21 cellular contexts compared by ENCODE assay signal in the genomic region with DNA sequence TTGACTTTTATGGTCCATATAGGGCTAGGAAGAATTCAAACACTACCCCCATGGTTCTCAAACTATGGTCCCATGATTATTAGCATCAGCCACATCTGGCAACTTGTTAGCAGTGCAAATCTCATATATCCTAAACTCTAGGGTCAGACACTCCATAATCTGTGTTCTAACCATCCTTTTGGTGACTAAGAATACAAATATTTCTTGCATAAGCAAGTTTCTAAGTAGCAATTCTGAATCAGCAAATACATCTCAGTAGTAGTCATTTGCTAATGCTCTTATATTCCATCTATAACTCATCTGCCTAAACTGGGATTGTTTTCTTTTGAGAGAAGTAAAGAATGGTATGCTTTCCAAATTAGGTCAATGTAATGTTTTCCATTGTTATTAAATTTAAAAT.
DNase-seq lines count a peak whose midpoint lies in the region; ATAC-seq and TF ChIP-seq lines count a peak whose summit lies in the region.
"Had no signal": no experiment of that assay in that cellular context is flagged by ENCODE, and none has a peak within 500 bp of the region (broad histone marks: within the 10 kb centered on the region; RNA-seq: fewer than 3 reads in every experiment).

No MANE protein-coding gene starts in this region.

- DNase-seq in A172 (ENCODE audit: low spot score), result peak; percentile 32
- peak; percentile 71 for DNase-seq in HFFc6
- DNase-seq in amniotic stem cell (lab: John Stamatoyannopoulos, UW), result peak; percentile 16
- DNase-seq in fibroblast of villous mesenchyme (ENCODE audit: low read depth), result peak; percentile 74
- DNase-seq in chondrocyte (ENCODE audit: low spot score), result no peak
- no peak for DNase-seq in NK-92 (lab: John Stamatoyannopoulos, UW; ENCODE audit: unreplicated experiment)
- no peak for DNase-seq in islet precursor cell
- DNase-seq: activated CD4-positive, alpha-beta T cell treated with anti-CD3 and anti-CD28 coated beads for 36 hours; activated CD8-positive, alpha-beta memory T cell treated with anti-CD3 and anti-CD28 coated beads, Interleukin-2, amount 50 U/mL, for 4 hours; effector CD4-positive, alpha-beta T cell; natural killer cell; NCI-H2029 treated with DMSO at 0.1 percent for 48 hours; NCI-H524; psoas muscle; stimulated activated CD4-positive, alpha-beta T cell treated with anti-CD3 and anti-CD28 coated beads, Interleukin-12 subunit alpha, Interleukin-12 subunit beta, amount 100 ng/mL, for 4 hours; stimulated activated naive B cell treated with anti-CD40 and anti-IgM and Interleukin-4, amounts not matched to agents 10 μg/mL and 1 μg/mL and 100 μg/mL, for 72 hours; T-helper 9 cell had no signal

- TF ChIP-seq CTCF in HFFc6 (IDR thresholded peaks at IDR 0.05), result no peak
- TF ChIP-seq CTCF in fibroblast of villous mesenchyme (IDR thresholded peaks at IDR 0.05; ENCODE audit: insufficient read depth, low read depth, low read length), result no peak
- no peak for TF ChIP-seq CTCF in chondrocyte (IDR thresholded peaks at IDR 0.05)

- no peak overlapping the region for H3K4me3 ChIP-seq in fibroblast of villous mesenchyme (ENCODE audit: low read depth, low read length)
- H3K4me3 ChIP-seq: GM12878, psoas muscle, SJSA1, tibial nerve had no signal

- H3K27ac Mint-ChIP-seq in HFFc6 (no peak overlapping the region), chondrocyte (ENCODE audit: unreplicated experiment) (no peak overlapping the region)
- H3K27ac Mint-ChIP-seq: activated CD4-positive, alpha-beta T cell treated with anti-CD3 and anti-CD28 coated beads for 36 hours; natural killer cell; stimulated activated naive B cell treated with anti-CD40 and anti-IgM and Interleukin-4, amounts not matched to agents 10 μg/mL and 1 μg/mL and 100 μg/mL, for 72 hours had no signal

- H3K36me3 Mint-ChIP-seq in HFFc6 (ENCODE audit: low read depth) (peaks cover 25% of the 10 kb centered on the region), chondrocyte (ENCODE audit: low read depth) (no peaks in the 10 kb centered on the region)
- H3K36me3 Mint-ChIP-seq: stimulated activated naive B cell treated with anti-CD40 and anti-IgM and Interleukin-4, amounts not matched to agents 10 μg/mL and 1 μg/mL and 100 μg/mL, for 72 hours had no signal

- ATAC-seq in GM19324 (IDR thresholded peaks at IDR 0.05; ENCODE audit: low FRiP score, unreplicated experiment), result no peak
- ATAC-seq: activated CD4-positive, alpha-beta T cell treated with anti-CD3 and anti-CD28 coated beads for 36 hours; GM12878; natural killer cell; psoas muscle; stimulated activated naive B cell treated with anti-CD40 and anti-IgM and Interleukin-4, amounts not matched to agents 10 μg/mL and 1 μg/mL and 100 μg/mL, for 72 hours had no signal

- peaks cover 51% of the 10 kb centered on the region for H3K4me1 Mint-ChIP-seq in HFFc6 (ENCODE audit: low read depth)
- H3K4me1 Mint-ChIP-seq in chondrocyte (ENCODE audit: low read depth), result peaks cover 10% of the 10 kb centered on the region
- H3K4me1 Mint-ChIP-seq: activated CD4-positive, alpha-beta T cell treated with anti-CD3 and anti-CD28 coated beads for 36 hours; natural killer cell; stimulated activated naive B cell treated with anti-CD40 and anti-IgM and Interleukin-4, amounts not matched to agents 10 μg/mL and 1 μg/mL and 100 μg/mL, for 72 hours had no signal

- H3K4me3 Mint-ChIP-seq in HFFc6, result no peak overlapping the region
- no peak overlapping the region for H3K4me3 Mint-ChIP-seq in chondrocyte (ENCODE audit: unreplicated experiment)
- H3K4me3 Mint-ChIP-seq: activated CD4-positive, alpha-beta T cell treated with anti-CD3 and anti-CD28 coated beads for 36 hours; natural killer cell; stimulated activated naive B cell treated with anti-CD40 and anti-IgM and Interleukin-4, amounts not matched to agents 10 μg/mL and 1 μg/mL and 100 μg/mL, for 72 hours had no signal

- H3K9me3 Mint-ChIP-seq in HFFc6, result no peaks in the 10 kb centered on the region
- H3K9me3 Mint-ChIP-seq in chondrocyte (ENCODE audit: low read depth), result no peaks in the 10 kb centered on the region

- H3K27me3 Mint-ChIP-seq in HFFc6 (ENCODE audit: insufficient read depth), result peaks cover 2% of the 10 kb centered on the region; the same call in 1 of the 2 replicates
- no peaks in the 10 kb centered on the region for H3K27me3 Mint-ChIP-seq in chondrocyte (ENCODE audit: low read depth)
- H3K27me3 Mint-ChIP-seq: activated CD4-positive, alpha-beta T cell treated with anti-CD3 and anti-CD28 coated beads for 36 hours; stimulated activated naive B cell treated with anti-CD40 and anti-IgM and Interleukin-4, amounts not matched to agents 10 μg/mL and 1 μg/mL and 100 μg/mL, for 72 hours had no signal

Comparison
In these comparisons a context has a peak if more than half of its experiments do, and no peak if none do; other contexts are left out.
1. DNase-seq: peak in A172 (single experiment), HFFc6 (single experiment), amniotic stem cell (single experiment) and fibroblast of villous mesenchyme (single experiment); none in chondrocyte (single experiment), NK-92 (single experiment) and islet precursor cell (single experiment).